In genomic region chr12:31745242-31745641, GRCh38 we compare ENCODE assay signal across 32 cellular contexts. TPM values are rescaled to one million over a fixed set of nuclear protein-coding genes. Genes with fewer than 3 reads are reported as not detected.
DNase-seq lines count a peak whose midpoint lies in the region; ATAC-seq, FAIRE-seq and TF ChIP-seq lines count a peak whose summit lies in the region.
"Had no signal": no experiment of that assay in that cellular context is flagged by ENCODE, and none has a peak within 500 bp of the region (broad histone marks: within the 10 kb centered on the region; RNA-seq: fewer than 3 reads in every experiment).

No MANE protein-coding gene starts in this region.

- TF ChIP-seq CTCF in A549 (IDR thresholded peaks at IDR 0.05) (no peak), Calu3 (IDR thresholded peaks at IDR 0.05; ENCODE audit: unreplicated experiment) (no peak), SU-DHL-6 (IDR thresholded peaks at IDR 0.05; ENCODE audit: insufficient read depth, low read length, poor library complexity, severe bottlenecking) (no peak)

- no peaks in the 10 kb centered on the region for H3K79me2 ChIP-seq in SU-DHL-6 (ENCODE audit: insufficient read depth, low read length)

- H3K4me1 Mint-ChIP-seq in Calu3 (ENCODE audit: low read depth, unreplicated experiment) (peaks cover 63% of the 10 kb centered on the region), memory B cell (peaks cover 62% of the 10 kb centered on the region)
- peaks cover 47% of the 10 kb centered on the region for H3K4me1 Mint-ChIP-seq in activated CD4-positive, alpha-beta T cell treated with anti-CD3 and anti-CD28 coated beads, Interleukin-2, amount 10 ng/mL, durations not matched to agents 24 days and 14 days

- H3K36me3 ChIP-seq in SU-DHL-6 (ENCODE audit: low read length), result no peaks in the 10 kb centered on the region
- H3K36me3 ChIP-seq: BE2C, gastrocnemius medialis, lower lobe of right lung, pancreas, thoracic aorta had no signal

- H3K4me3 Mint-ChIP-seq in Calu3 (ENCODE audit: low read depth, unreplicated experiment), result no peak overlapping the region
- no peak overlapping the region for H3K4me3 Mint-ChIP-seq in memory B cell
- H3K4me3 Mint-ChIP-seq in activated CD4-positive, alpha-beta T cell treated with anti-CD3 and anti-CD28 coated beads, Interleukin-2, amount 10 ng/mL, durations not matched to agents 24 days and 14 days, result no peak overlapping the region
- H3K4me3 Mint-ChIP-seq: activated CD4-positive, alpha-beta memory T cell treated with anti-CD3 and anti-CD28 coated beads for 36 hours; activated naive CD4-positive, alpha-beta T cell treated with anti-CD3 and anti-CD28 coated beads for 36 hours; activated T-helper 1 cell treated with anti-CD3 and anti-CD28 coated beads, Interleukin-12 subunit alpha, Interleukin-12 subunit beta, Interleukin-2, Interleukin-4 antibody, amounts not matched to agents 30 ng/mL and 10 ng/mL and 1 ng/mL, durations not matched to agents 14 hours and 24 hours and 36 hours; T-helper 1 cell treated with Interleukin-12 subunit alpha and Interleukin-12 subunit beta and Interleukin-4 antibody, amounts not matched to agents 30 μg/mL and 1 μg/mL, for 36 hours had no signal

- peaks cover 53% of the 10 kb centered on the region for H3K4me1 ChIP-seq in A549
- H3K4me1 ChIP-seq: BE2C had no signal

- WGBS in A549 (ENCODE audit: missing lambda C conversion rate), result 91% methylated on average over 2 of the region's 2 CpGs

- no peak for TF ChIP-seq EP300 in A549 (IDR thresholded peaks at IDR 0.05)

- H3K9me3 ChIP-seq in A549 (peaks cover 13% of the 10 kb centered on the region; the same call in 2 of the 3 replicates), SU-DHL-6 (ENCODE audit: insufficient read depth, low read length) (no peaks in the 10 kb centered on the region)
- H3K9me3 ChIP-seq: BE2C, pancreas, SK-N-SH, thoracic aorta had no signal

- CTCF ChIA-PET in A549 (lab: Yijun Ruan, JAX) (interaction anchor here (1.1 to 1.4 kb wide), 2 partner anchors 15 to 63 kb away, joined by 3 to 6 read pairs; no protein-coding TSS in a partner anchor), Calu3 (lab: Charles Lee) (interaction anchor here (1.1 kb wide), 1 partner anchor 28 kb away, joined by 3 read pairs; no protein-coding TSS in a partner anchor)

- peaks cover 48% of the 10 kb centered on the region for H3K36me3 Mint-ChIP-seq in Calu3 (ENCODE audit: insufficient read depth, unreplicated experiment)
- peaks cover 3% of the 10 kb centered on the region for H3K36me3 Mint-ChIP-seq in memory B cell
- no peaks in the 10 kb centered on the region for H3K36me3 Mint-ChIP-seq in activated CD4-positive, alpha-beta T cell treated with anti-CD3 and anti-CD28 coated beads, Interleukin-2, amount 10 ng/mL, durations not matched to agents 24 days and 14 days (ENCODE audit: low read depth)
- H3K36me3 Mint-ChIP-seq: activated CD4-positive, alpha-beta memory T cell treated with anti-CD3 and anti-CD28 coated beads for 36 hours had no signal

- H3K9me3 Mint-ChIP-seq in Calu3 (ENCODE audit: low read depth, unreplicated experiment) (no peaks in the 10 kb centered on the region), memory B cell (peaks cover 1% of the 10 kb centered on the region)
- H3K9me3 Mint-ChIP-seq in activated CD4-positive, alpha-beta T cell treated with anti-CD3 and anti-CD28 coated beads, Interleukin-2, amount 10 ng/mL, durations not matched to agents 24 days and 14 days, result no peaks in the 10 kb centered on the region
- H3K9me3 Mint-ChIP-seq: activated CD4-positive, alpha-beta memory T cell treated with anti-CD3 and anti-CD28 coated beads for 36 hours; activated naive CD4-positive, alpha-beta T cell treated with anti-CD3 and anti-CD28 coated beads for 36 hours; T-helper 1 cell treated with Interleukin-12 subunit alpha and Interleukin-12 subunit beta and Interleukin-4 antibody, amounts not matched to agents 30 μg/mL and 1 μg/mL, for 36 hours had no signal

- H3K9me2 ChIP-seq in SU-DHL-6 (replicated peaks; ENCODE audit: insufficient read depth, low read length), result no peaks in the 10 kb centered on the region
- H3K9me2 ChIP-seq: SK-N-SH had no signal

- H3K27ac ChIP-seq in A549, result peak overlapping the region; percentile 68 to 81; a peak in 5 of 6 replicates
- peak overlapping the region; percentile 77; the same call in 1 of the 2 replicates for H3K27ac ChIP-seq in SU-DHL-6 (ENCODE audit: low read depth, low read length)
- H3K27ac ChIP-seq: pancreas, thoracic aorta had no signal

- H4K20me1 ChIP-seq in SU-DHL-6 (ENCODE audit: low read depth, low read length), result no peaks in the 10 kb centered on the region

- POLR2A ChIA-PET in A549 (lab: Yijun Ruan, JAX), result no interaction called here

- H3K4me2 ChIP-seq in A549, result no peak overlapping the region
- H3K4me2 ChIP-seq in SU-DHL-6 (ENCODE audit: low read depth, low read length, poor library complexity, severe bottlenecking), result no peak overlapping the region
- H3K4me2 ChIP-seq: SK-N-SH had no signal

- no peak overlapping the region for H2AFZ ChIP-seq in SU-DHL-6 (ENCODE audit: low read depth, low read length, severe bottlenecking)

- intact Hi-C loops in Calu3 (cut with micrococcal nuclease; ENCODE audit: unreplicated experiment), result loop anchor here (5.0 kb wide), 1 partner anchor 63 kb away; no protein-coding TSS in a partner anchor
- intact Hi-C loops in activated CD4-positive, alpha-beta T cell treated with anti-CD3 and anti-CD28 coated beads, Interleukin-2, amount 10 ng/mL, durations not matched to agents 24 days and 14 days (cut with micrococcal nuclease), result loop anchor here (5.0 kb wide), 2 partner anchors 392 to 423 kb away; no protein-coding TSS in a partner anchor

- TF ChIP-seq RAD21 in A549 (conservative IDR thresholded peaks at IDR 0.05 in 1 of 2, IDR thresholded peaks at IDR 0.05 in 1 of 2), result no peak

- H3K27ac Mint-ChIP-seq in Calu3 (ENCODE audit: unreplicated experiment) (peak overlapping the region; percentile 91), memory B cell (peak overlapping the region; percentile 93)
- no peak overlapping the region for H3K27ac Mint-ChIP-seq in activated CD4-positive, alpha-beta T cell treated with anti-CD3 and anti-CD28 coated beads, Interleukin-2, amount 10 ng/mL, durations not matched to agents 24 days and 14 days
- H3K27ac Mint-ChIP-seq: activated CD4-positive, alpha-beta memory T cell treated with anti-CD3 and anti-CD28 coated beads for 36 hours had no signal

- H3K4me3 ChIP-seq in A549 (no peak overlapping the region), SU-DHL-6 (ENCODE audit: insufficient read depth, low read length, poor library complexity, severe bottlenecking) (no peak overlapping the region)
- H3K4me3 ChIP-seq: dorsolateral prefrontal cortex, gastrocnemius medialis, lower lobe of right lung, pancreas, thoracic aorta had no signal

- ATAC-seq in A549 (no peak), memory B cell (ENCODE audit: low read depth) (no peak), HG03025 (IDR thresholded peaks at IDR 0.05; ENCODE audit: low FRiP score, unreplicated experiment) (no peak), left lobe of liver (no peak)
- ATAC-seq: gastrocnemius medialis, lower lobe of right lung, pancreas had no signal

- H3K9ac ChIP-seq in SU-DHL-6 (ENCODE audit: low read length), result no peak overlapping the region
- H3K9ac ChIP-seq: SK-N-SH had no signal

- no peak for TF ChIP-seq POLR2A in A549 (IDR thresholded peaks at IDR 0.05; ENCODE audit: low read length)

- DNase-seq in A549 (ENCODE audit: low read depth in 1 of 2, low spot score in 1 of 2), result no peak
- DNase-seq in Calu3, result no peak
- DNase-seq in memory B cell (ENCODE audit: low spot score in 2 of 2), result no peak
- no peak for DNase-seq in left lobe of liver (ENCODE audit: low spot score)
- no peak for DNase-seq in NCI-H2196 (lab: John Stamatoyannopoulos, UW; ENCODE audit: unreplicated experiment)
- no peak for DNase-seq in activated CD4-positive, alpha-beta T cell treated with anti-CD3 and anti-CD28 coated beads, Interleukin-2, amount 10 ng/mL, durations not matched to agents 24 days and 14 days
- DNase-seq: ACHN; activated CD4-positive, alpha-beta memory T cell treated with anti-CD3 and anti-CD28 coated beads for 36 hours; activated CD4-positive, CD25-positive, alpha-beta regulatory T cell treated with anti-CD3 and anti-CD28 coated beads, Interleukin-2, amount 50 U/mL, for 72 hours; activated CD8-positive, alpha-beta memory T cell treated with anti-CD3 and anti-CD28 coated beads, Interleukin-2, amount 50 U/mL, for 4 hours; activated naive CD4-positive, alpha-beta T cell treated with anti-CD3 and anti-CD28 coated beads for 36 hours; BE2C; DND-41; dorsolateral prefrontal cortex; gastrocnemius medialis; lower lobe of right lung; MM.1S; NCI-H1105 treated with DMSO at 0.1 percent for 48 hours; NCI-H187 treated with DMSO at 0.1 percent for 48 hours; NCI-H2171; NCI-H510A treated with DMSO at 0.1 percent for 48 hours; OCI-M1; pancreas; SK-N-SH; stimulated activated naive CD4-positive, alpha-beta T cell had no signal

- peaks cover 42% of the 10 kb centered on the region for H3F3A ChIP-seq in SU-DHL-6 (ENCODE audit: insufficient read depth)

- no TSS peak for BruUV-seq in Calu3 (replicated peaks; lab: Mats Ljungman, UMichigan)

- no peak for FAIRE-seq in A549 (lab: Jason Lieb, UNC)
- FAIRE-seq: endometrium, H54, pancreas had no signal

- H3K27me3 Mint-ChIP-seq in Calu3 (ENCODE audit: unreplicated experiment), result peaks cover 7% of the 10 kb centered on the region
- H3K27me3 Mint-ChIP-seq in memory B cell, result no peaks in the 10 kb centered on the region
- no peaks in the 10 kb centered on the region for H3K27me3 Mint-ChIP-seq in activated CD4-positive, alpha-beta T cell treated with anti-CD3 and anti-CD28 coated beads, Interleukin-2, amount 10 ng/mL, durations not matched to agents 24 days and 14 days
- H3K27me3 Mint-ChIP-seq: activated CD4-positive, alpha-beta memory T cell treated with anti-CD3 and anti-CD28 coated beads for 36 hours had no signal

- H3K27me3 ChIP-seq in SU-DHL-6 (ENCODE audit: low read length), result no peaks in the 10 kb centered on the region
- H3K27me3 ChIP-seq: BE2C, dorsolateral prefrontal cortex, gastrocnemius medialis, pancreas had no signal

TF ChIP-seq in A549, 52 proteins besides CTCF, POLR2A, EP300 and RAD21 (continues in another document):
- TF ChIP-seq JUNB (IDR thresholded peaks at IDR 0.05) (no peak), ESRRA (IDR thresholded peaks at IDR 0.05; ENCODE audit: borderline replicate concordance, low read length) (no peak), RARB (CRISPR knock-in tag; IDR thresholded peaks at IDR 0.05) (no peak), FOXS1 (CRISPR knock-in tag; IDR thresholded peaks at IDR 0.05) (no peak), JUN (IDR thresholded peaks at IDR 0.05) (no peak), HEYL (CRISPR knock-in tag; IDR thresholded peaks at IDR 0.05) (no peak), ZFP36 (IDR thresholded peaks at IDR 0.05; ENCODE audit: borderline replicate concordance, partially characterized antibody) (no peak)

RNA-seq across cellular contexts. Expression of gene AMN1, which starts 16.4 kb away (rescaled TPM):
- polyA plus RNA-seq in A549 (2011; rRNA removed), result 50.9 and 53.3 TPM in 2 replicates
- polyA plus RNA-seq in A549 (2012; cell fraction: cytosol; rRNA removed), result 10.5 and 10.9 TPM in 2 replicates
- 3.2 and 5.9 TPM in 2 replicates for polyA plus RNA-seq in A549 (2012; cell fraction: nucleus; rRNA removed)
- 14.8 to 20.0 TPM (median 18.5 TPM) in 3 replicates for polyA plus RNA-seq in A549 (2017; fragmentation: RNase III; extraction: RNeasy Plus Mini Kit Qiagen cat#74134 plus additional on column Dnase treatment)
- polyA minus RNA-seq in A549 (2011; rRNA and poly(A)+ RNA removed), result 11.2 and 15.8 TPM in 2 replicates
- total RNA-seq in Calu3 (2022), result 10.2 and 13.5 TPM in 2 replicates
- total RNA-seq in left lobe of liver, result 1.6 TPM
- 2.3 and 2.4 TPM in 2 replicates for total RNA-seq in activated CD4-positive, alpha-beta T cell treated with anti-CD3 and anti-CD28 coated beads, Interleukin-2, amount 10 ng/mL, durations not matched to agents 24 days and 14 days
